ENCODE assay signal across 9 cellular contexts in the genomic region with DNA sequence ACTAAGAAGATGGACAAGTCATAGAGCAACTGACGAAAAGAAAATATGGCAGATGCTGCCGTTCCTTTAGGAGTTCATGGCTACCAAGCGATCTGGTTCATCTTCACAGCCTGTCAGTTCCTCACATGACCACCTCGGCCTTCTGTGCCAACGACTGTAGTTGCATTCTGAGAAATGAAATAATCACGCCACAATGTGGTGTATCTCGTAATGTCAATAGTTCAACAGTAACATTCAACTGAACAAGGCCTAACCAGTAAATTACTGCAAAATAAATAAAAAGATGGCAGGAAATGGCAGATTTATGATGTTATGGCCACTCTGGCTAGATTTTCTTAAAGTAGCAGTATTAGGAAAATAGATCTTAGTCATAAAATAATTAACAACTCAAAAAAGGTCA. TPM values are rescaled to one million over a fixed set of nuclear protein-coding genes. Genes with fewer than 3 reads are reported as not detected.
DNase-seq lines count a peak whose midpoint lies in the region; ATAC-seq and TF ChIP-seq lines count a peak whose summit lies in the region.
"Had no signal": no experiment of that assay in that cellular context is flagged by ENCODE, and none has a peak within 500 bp of the region (broad histone marks: within the 10 kb centered on the region; RNA-seq: fewer than 3 reads in every experiment).

No MANE protein-coding gene starts in this region.

- H2AFZ ChIP-seq in OCI-LY1 (ENCODE audit: low read length), result no peak overlapping the region

- H3K9ac ChIP-seq in OCI-LY1 (ENCODE audit: low read length), result no peak overlapping the region

- no peaks in the 10 kb centered on the region for H4K20me1 ChIP-seq in OCI-LY1 (ENCODE audit: insufficient read depth, low read length)

- H3K4me2 ChIP-seq in OCI-LY1 (ENCODE audit: low read length), result peak overlapping the region; percentile 50; the same call in 1 of the 2 replicates

- peak overlapping the region; percentile 14 for H3K4me3 ChIP-seq in OCI-LY1 (ENCODE audit: low read depth, low read length, poor library complexity, severe bottlenecking)
- no peak overlapping the region for H3K4me3 ChIP-seq in H7 (ENCODE audit: insufficient read depth, low read depth, low read length)

- H3K36me3 ChIP-seq in KOPT-K1 (ENCODE audit: insufficient read depth, low read length) (no peaks in the 10 kb centered on the region), OCI-LY1 (ENCODE audit: insufficient read depth, low read length) (no peaks in the 10 kb centered on the region), H7 (replicated peaks; ENCODE audit: control insufficient read depth, insufficient read depth, low read length) (no peaks in the 10 kb centered on the region)

- H3K9me2 ChIP-seq in OCI-LY1 (ENCODE audit: low read depth, low read length), result no peaks in the 10 kb centered on the region

- H3K79me2 ChIP-seq in OCI-LY1 (ENCODE audit: insufficient read depth, low read length), result peaks cover 31% of the 10 kb centered on the region

- H3K9me3 ChIP-seq in KOPT-K1 (ENCODE audit: insufficient read depth, low read length, poor library complexity, severe bottlenecking), result no peaks in the 10 kb centered on the region
- H3K9me3 ChIP-seq in OCI-LY1 (ENCODE audit: low read length), result no peaks in the 10 kb centered on the region

- TF ChIP-seq CTCF in OCI-LY1 (IDR thresholded peaks at IDR 0.05; ENCODE audit: low read length), result no peak

- peak overlapping the region; percentile 62 for H3K27ac ChIP-seq in KOPT-K1 (ENCODE audit: low read depth, low read length, poor library complexity, severe bottlenecking)
- peak overlapping the region; percentile 59 for H3K27ac ChIP-seq in OCI-LY1 (ENCODE audit: low read depth, low read length, poor library complexity, severe bottlenecking)

- DNase-seq in activated effector memory CD4-positive, alpha-beta T cell treated with Interleukin-2 at 50 U/mL for 16 hours, result peak; percentile 56
- DNase-seq in mucosa of gallbladder (ENCODE audit: low spot score) (peak; percentile 37), H7 (no peak)
- DNase-seq: NCI-H774 had no signal

- H3K27me3 ChIP-seq in OCI-LY1 (ENCODE audit: insufficient read depth, low read length), result no peaks in the 10 kb centered on the region
- H3K27me3 ChIP-seq in H7 (ENCODE audit: control insufficient read depth, insufficient read depth, low read length), result peaks cover 12% of the 10 kb centered on the region

- peaks cover 80% of the 10 kb centered on the region for H3K4me1 ChIP-seq in OCI-LY1 (ENCODE audit: insufficient read depth, low read length, severe bottlenecking)

- H3F3A ChIP-seq in OCI-LY1 (ENCODE audit: insufficient read depth, low read length), result no peaks in the 10 kb centered on the region

- ATAC-seq in GM18858 (IDR thresholded peaks at IDR 0.05; ENCODE audit: unreplicated experiment) (no peak), HG02885 (IDR thresholded peaks at IDR 0.05; ENCODE audit: poor library complexity, unreplicated experiment) (no peak), GM21529 (IDR thresholded peaks at IDR 0.05; ENCODE audit: unreplicated experiment) (no peak)

RNA-seq across cellular contexts. Expression of a gene that starts 4.4 kb away (rescaled TPM):
- 15.2 TPM for total RNA-seq in mucosa of gallbladder
- total RNA-seq in H7 (2014; rRNA removed; shearing (Covaris generic)), result 0.42 and 0.44 TPM in 2 replicates

Comparison
In these comparisons a context has a peak if more than half of its experiments do, and no peak if none do; other contexts are left out.
1. RNA of a gene that starts 4.4 kb away (total RNA-seq): 15.2 TPM in mucosa of gallbladder (single experiment); 0.42 to 0.44 TPM in H7; every median in the first group is over 10 times any median in the second.